In genomic region chr20:50550531-50550930, GRCh38 we compare ENCODE assay signal across 25 cellular contexts. TPM values are rescaled to one million over a fixed set of nuclear protein-coding genes. Genes with fewer than 3 reads are reported as not detected.
A peak's percentile ranks its signal among the peaks of the same experiment; 100 is the strongest.
DNase-seq lines count a peak whose midpoint lies in the region; ATAC-seq, FAIRE-seq and TF ChIP-seq lines count a peak whose summit lies in the region.
"Had no signal": no experiment of that assay in that cellular context is flagged by ENCODE, and none has a peak within 500 bp of the region (broad histone marks: within the 10 kb centered on the region; RNA-seq: fewer than 3 reads in every experiment).

No MANE protein-coding gene starts in this region.

- peaks cover 0 to 8% (median 3%) of the 10 kb centered on the region in 4 donors for H3K36me3 ChIP-seq in upper lobe of left lung
- H3K36me3 ChIP-seq: prostate gland had no signal

- H3K27me3 Mint-ChIP-seq in activated naive CD4-positive, alpha-beta T cell treated with anti-CD3 and anti-CD28 coated beads, Interleukin-2, amount 50 U/mL, for 24 hours: no peaks in the 10 kb centered on the region
- H3K27me3 Mint-ChIP-seq in central memory CD8-positive, alpha-beta T cell: no peaks in the 10 kb centered on the region
- H3K27me3 Mint-ChIP-seq: activated naive CD8-positive, alpha-beta T cell treated with anti-CD3 and anti-CD28 coated beads, Interleukin-2, amount 10 ng/mL, durations not matched to agents 7 days and 5 days; CD4-positive, alpha-beta T cell; T-cell had no signal

- no peak for TF ChIP-seq EP300 in upper lobe of left lung (IDR thresholded peaks at IDR 0.05)

- no peak for TF ChIP-seq CTCF in upper lobe of left lung (IDR thresholded peaks at IDR 0.05)

- peaks cover 28% of the 10 kb centered on the region for H3K4me1 Mint-ChIP-seq in activated naive CD4-positive, alpha-beta T cell treated with anti-CD3 and anti-CD28 coated beads, Interleukin-2, amount 50 U/mL, for 24 hours
- peaks cover 36% of the 10 kb centered on the region for H3K4me1 Mint-ChIP-seq in central memory CD8-positive, alpha-beta T cell

- peak overlapping the region; percentile 17 to 48 (median 21) for H3K27ac ChIP-seq in upper lobe of left lung
- H3K27ac ChIP-seq: gastrocnemius medialis, neutrophil, prostate gland had no signal

- no peak for FAIRE-seq in HTR-8/SVneo (lab: Jason Lieb, UNC)
- FAIRE-seq: GM18507, H1, urothelium cell line had no signal

- peaks cover 28 to 60% (median 48%) of the 10 kb centered on the region in 4 donors for H3K4me1 ChIP-seq in upper lobe of left lung
- H3K4me1 ChIP-seq: prostate gland had no signal

- H3K9me3 Mint-ChIP-seq in activated naive CD4-positive, alpha-beta T cell treated with anti-CD3 and anti-CD28 coated beads, Interleukin-2, amount 50 U/mL, for 24 hours: no peaks in the 10 kb centered on the region
- H3K9me3 Mint-ChIP-seq in central memory CD8-positive, alpha-beta T cell: no peaks in the 10 kb centered on the region
- H3K9me3 Mint-ChIP-seq: activated naive CD8-positive, alpha-beta T cell treated with anti-CD3 and anti-CD28 coated beads, Interleukin-2, amount 10 ng/mL, durations not matched to agents 7 days and 5 days; CD4-positive, alpha-beta T cell; T-cell had no signal

- peak in 1 of 4 donors; percentile 10 for TF ChIP-seq POLR2A in upper lobe of left lung (IDR thresholded peaks at IDR 0.05)

- peaks cover 10% of the 10 kb centered on the region for H3K36me3 Mint-ChIP-seq in activated naive CD4-positive, alpha-beta T cell treated with anti-CD3 and anti-CD28 coated beads, Interleukin-2, amount 50 U/mL, for 24 hours
- peaks cover 5% of the 10 kb centered on the region for H3K36me3 Mint-ChIP-seq in central memory CD8-positive, alpha-beta T cell (ENCODE audit: insufficient read depth)

- 62 to 79% methylated on average over 2 of the region's 2 CpGs for WGBS in upper lobe of left lung, 2 donors

- no peak overlapping the region for H3K4me3 ChIP-seq in upper lobe of left lung
- H3K4me3 ChIP-seq: gastrocnemius medialis, prostate gland had no signal

- H3K4me3 Mint-ChIP-seq in activated naive CD4-positive, alpha-beta T cell treated with anti-CD3 and anti-CD28 coated beads, Interleukin-2, amount 50 U/mL, for 24 hours: no peak overlapping the region
- no peak overlapping the region for H3K4me3 Mint-ChIP-seq in central memory CD8-positive, alpha-beta T cell
- H3K4me3 Mint-ChIP-seq: CD4-positive, alpha-beta T cell had no signal

- H3K27ac Mint-ChIP-seq in activated naive CD4-positive, alpha-beta T cell treated with anti-CD3 and anti-CD28 coated beads, Interleukin-2, amount 50 U/mL, for 24 hours: peak overlapping the region; percentile 90
- H3K27ac Mint-ChIP-seq in central memory CD8-positive, alpha-beta T cell (ENCODE audit: low read depth): peak overlapping the region; percentile 19

- DNase-seq in activated naive CD4-positive, alpha-beta T cell treated with Interleukin-2 at 50 U/mL for 16 hours: no peak
- DNase-seq in NCI-H187 (lab: John Stamatoyannopoulos, UW) (peak; percentile 24 to 36), upper lobe of left lung (no peak), HTR-8/SVneo (ENCODE audit: insufficient read length, low spot score) (no peak), AML-193 (lab: John Stamatoyannopoulos, UW) (no peak)
- no peak for DNase-seq in central memory CD8-positive, alpha-beta T cell (ENCODE audit: low spot score in 2 of 2)
- DNase-seq: activated CD4-positive, alpha-beta T cell treated with anti-CD3 and anti-CD28 coated beads for 4 hours; activated naive CD8-positive, alpha-beta T cell treated with anti-CD3 and anti-CD28 coated beads, Interleukin-2, amount 10 ng/mL, durations not matched to agents 7 days and 5 days; activated T-cell treated with anti-CD3 and anti-CD28 coated beads for 4 hours; CD4-positive, alpha-beta T cell; DMS 273 treated with DMSO at 0.1 percent for 48 hours; gastrocnemius medialis; hippocampal formation; KBM-7; NCI-H82; PC-3; SHP77 treated with DMSO at 0.1 percent for 48 hours; substantia nigra; T-cell had no signal

- ATAC-seq in central memory CD8-positive, alpha-beta T cell (replicated peaks; ENCODE audit: extremely low read depth, poor library complexity, severe bottlenecking): no peak
- ATAC-seq in upper lobe of left lung (ENCODE audit: low FRiP score in 2 of 2): peak in 1 of 2 donors; percentile 62
- ATAC-seq: gastrocnemius medialis, PC-3, T-cell had no signal

- no peaks in the 10 kb centered on the region for H3K27me3 ChIP-seq in upper lobe of left lung
- H3K27me3 ChIP-seq: gastrocnemius medialis, neutrophil had no signal

- H3K9me3 ChIP-seq in upper lobe of left lung: no peaks in the 10 kb centered on the region
- H3K9me3 ChIP-seq: gastrocnemius medialis, neutrophil, prostate gland had no signal

RNA-seq across cellular contexts. Expression of gene PTPN1, which starts 40.3 kb away (rescaled TPM):
- 100 to 1,000 TPM in 3 of 6 donors, 10 to 100 TPM in 3; 75.1 to 137 (median 96.1) TPM for total RNA-seq in upper lobe of left lung

Comparison
In these comparisons a context has a peak if more than half of its experiments do, and no peak if none do; other contexts are left out.
1. DNase-seq: peak in NCI-H187 (2 of 2); none in activated naive CD4-positive, alpha-beta T cell treated with Interleukin-2 at 50 U/mL for 16 hours (single experiment), central memory CD8-positive, alpha-beta T cell (0 of 2), upper lobe of left lung (0 of 2), HTR-8/SVneo (single experiment) and AML-193 (0 of 2).